13 cellular contexts compared by ENCODE assay signal in the genomic region with DNA sequence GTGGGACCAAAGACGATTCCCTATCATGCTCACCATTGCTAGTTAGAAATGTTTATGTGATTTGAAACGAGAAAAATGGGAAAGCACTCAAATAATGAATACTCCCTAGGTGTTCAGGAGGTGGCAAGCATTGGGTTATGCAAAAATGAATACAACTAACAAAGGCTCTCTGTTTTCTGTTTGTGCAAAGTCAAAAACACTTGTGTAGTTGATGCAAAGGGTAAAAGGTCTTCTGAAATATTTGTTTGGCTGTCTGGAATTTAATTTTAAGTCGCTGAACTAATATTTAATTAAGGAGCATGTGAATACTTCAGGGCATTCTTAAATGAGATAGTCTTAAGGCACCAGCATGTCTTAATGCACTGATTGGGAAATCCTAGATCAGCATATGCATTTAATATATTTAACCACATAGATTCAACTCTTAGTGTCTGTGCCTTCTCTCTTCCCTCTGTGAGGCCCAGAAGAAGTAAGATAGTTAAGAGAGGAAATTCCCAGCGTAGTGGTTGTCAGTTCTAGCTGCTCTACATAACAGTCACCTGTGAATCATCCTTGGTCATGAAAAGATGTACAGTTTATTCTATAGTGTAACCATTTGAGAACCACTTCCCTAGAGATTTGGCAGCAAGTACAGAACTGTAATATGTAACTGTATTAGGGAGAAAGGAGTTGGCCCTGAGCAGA.
A peak's percentile ranks its signal among the peaks of the same experiment; 100 is the strongest.
DNase-seq lines count a peak whose midpoint lies in the region; ATAC-seq and TF ChIP-seq lines count a peak whose summit lies in the region.
"Had no signal": no experiment of that assay in that cellular context is flagged by ENCODE, and none has a peak within 500 bp of the region (broad histone marks: within the 10 kb centered on the region; RNA-seq: fewer than 3 reads in every experiment).

No MANE protein-coding gene starts in this region.

- ATAC-seq in SK-N-SH treated with all-trans-retinoic acid at 6 μM for 48 hours (peak; percentile 90), GM18517 (IDR thresholded peaks at IDR 0.05; ENCODE audit: unreplicated experiment) (no peak)

- peak; percentile 44 for DNase-seq in A172 (ENCODE audit: low spot score)
- peak; percentile 94 for DNase-seq in ELR (ENCODE audit: low read depth)
- DNase-seq in fibroblast of the aortic adventitia (ENCODE audit: low read depth), result peak; percentile 2
- no peak for DNase-seq in NCI-H2196 (lab: John Stamatoyannopoulos, UW; ENCODE audit: unreplicated experiment)
- no peak for DNase-seq in NCI-H345 treated with DMSO at 0.1 percent for 48 hours (lab: John Stamatoyannopoulos, UW; ENCODE audit: unreplicated experiment)
- no peak for DNase-seq in DMS153 treated with DMSO at 0.1 percent for 48 hours (lab: John Stamatoyannopoulos, UW; ENCODE audit: unreplicated experiment)
- DNase-seq: activated CD4-positive, alpha-beta T cell treated with anti-CD3 and anti-CD28 coated beads for 4 hours; activated gamma-delta T cell treated with Interleukin-2 at 50 U/mL for 16 hours; head of caudate nucleus; NCI-H1105; NCI-H69 had no signal

- H3K4me3 ChIP-seq in fibroblast of the aortic adventitia (ENCODE audit: low read depth, low read length), result no peak overlapping the region

- no peak for TF ChIP-seq CTCF in fibroblast of the aortic adventitia (IDR thresholded peaks at IDR 0.05; ENCODE audit: insufficient read depth, low read length)

TF ChIP-seq in SK-N-SH treated with all-trans-retinoic acid at 6 μM for 48 hours, 23 proteins besides CTCF, POLR2A, EP300 and RAD21:
- TF ChIP-seq ZFP3 (CRISPR knock-in tag; IDR thresholded peaks at IDR 0.05) (no peak), ZNF70 (CRISPR knock-in tag; IDR thresholded peaks at IDR 0.05) (no peak), ZFP30 (CRISPR knock-in tag; IDR thresholded peaks at IDR 0.05) (no peak), ZC3H10 (CRISPR knock-in tag; IDR thresholded peaks at IDR 0.05) (no peak), CSDC2 (CRISPR knock-in tag; IDR thresholded peaks at IDR 0.05) (no peak), ARNTL (CRISPR knock-in tag; IDR thresholded peaks at IDR 0.05; ENCODE audit: borderline replicate concordance, low read depth) (no peak), OSR1 (CRISPR knock-in tag; IDR thresholded peaks at IDR 0.05) (no peak), RARB (CRISPR knock-in tag; IDR thresholded peaks at IDR 0.05) (no peak)
- TF ChIP-seq, protein P1, sequence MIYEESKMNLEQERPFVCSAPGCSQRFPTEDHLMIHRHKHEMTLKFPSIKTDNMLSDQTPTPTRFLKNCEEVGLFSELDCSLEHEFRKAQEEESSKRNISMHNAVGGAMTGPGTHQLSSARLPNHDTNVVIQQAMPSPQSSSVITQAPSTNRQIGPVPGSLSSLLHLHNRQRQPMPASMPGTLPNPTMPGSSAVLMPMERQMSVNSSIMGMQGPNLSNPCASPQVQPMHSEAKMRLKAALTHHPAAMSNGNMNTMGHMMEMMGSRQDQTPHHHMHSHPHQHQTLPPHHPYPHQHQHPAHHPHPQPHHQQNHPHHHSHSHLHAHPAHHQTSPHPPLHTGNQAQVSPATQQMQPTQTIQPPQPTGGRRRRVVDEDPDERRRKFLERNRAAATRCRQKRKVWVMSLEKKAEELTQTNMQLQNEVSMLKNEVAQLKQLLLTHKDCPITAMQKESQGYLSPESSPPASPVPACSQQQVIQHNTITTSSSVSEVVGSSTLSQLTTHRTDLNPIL (CRISPR knock-in tag; IDR thresholded peaks at IDR 0.05; ENCODE audit: low read depth), result no peak
- TF ChIP-seq, protein P2, sequence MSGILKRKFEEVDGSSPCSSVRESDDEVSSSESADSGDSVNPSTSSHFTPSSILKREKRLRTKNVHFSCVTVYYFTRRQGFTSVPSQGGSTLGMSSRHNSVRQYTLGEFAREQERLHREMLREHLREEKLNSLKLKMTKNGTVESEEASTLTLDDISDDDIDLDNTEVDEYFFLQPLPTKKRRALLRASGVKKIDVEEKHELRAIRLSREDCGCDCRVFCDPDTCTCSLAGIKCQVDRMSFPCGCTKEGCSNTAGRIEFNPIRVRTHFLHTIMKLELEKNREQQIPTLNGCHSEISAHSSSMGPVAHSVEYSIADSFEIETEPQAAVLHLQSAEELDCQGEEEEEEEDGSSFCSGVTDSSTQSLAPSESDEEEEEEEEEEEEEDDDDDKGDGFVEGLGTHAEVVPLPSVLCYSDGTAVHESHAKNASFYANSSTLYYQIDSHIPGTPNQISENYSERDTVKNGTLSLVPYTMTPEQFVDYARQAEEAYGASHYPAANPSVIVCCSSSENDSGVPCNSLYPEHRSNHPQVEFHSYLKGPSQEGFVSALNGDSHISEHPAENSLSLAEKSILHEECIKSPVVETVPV (CRISPR knock-in tag; IDR thresholded peaks at IDR 0.05), result no peak
- TF ChIP-seq, protein P3, sequence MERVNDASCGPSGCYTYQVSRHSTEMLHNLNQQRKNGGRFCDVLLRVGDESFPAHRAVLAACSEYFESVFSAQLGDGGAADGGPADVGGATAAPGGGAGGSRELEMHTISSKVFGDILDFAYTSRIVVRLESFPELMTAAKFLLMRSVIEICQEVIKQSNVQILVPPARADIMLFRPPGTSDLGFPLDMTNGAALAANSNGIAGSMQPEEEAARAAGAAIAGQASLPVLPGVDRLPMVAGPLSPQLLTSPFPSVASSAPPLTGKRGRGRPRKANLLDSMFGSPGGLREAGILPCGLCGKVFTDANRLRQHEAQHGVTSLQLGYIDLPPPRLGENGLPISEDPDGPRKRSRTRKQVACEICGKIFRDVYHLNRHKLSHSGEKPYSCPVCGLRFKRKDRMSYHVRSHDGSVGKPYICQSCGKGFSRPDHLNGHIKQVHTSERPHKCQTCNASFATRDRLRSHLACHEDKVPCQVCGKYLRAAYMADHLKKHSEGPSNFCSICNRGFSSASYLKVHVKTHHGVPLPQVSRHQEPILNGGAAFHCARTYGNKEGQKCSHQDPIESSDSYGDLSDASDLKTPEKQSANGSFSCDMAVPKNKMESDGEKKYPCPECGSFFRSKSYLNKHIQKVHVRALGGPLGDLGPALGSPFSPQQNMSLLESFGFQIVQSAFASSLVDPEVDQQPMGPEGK (CRISPR knock-in tag; IDR thresholded peaks at IDR 0.05; ENCODE audit: borderline replicate concordance), result no peak

Comparison
In these comparisons a context has a peak if more than half of its experiments do, and no peak if none do; other contexts are left out.
1. DNase-seq: peak in A172 (single experiment), ELR (single experiment) and fibroblast of the aortic adventitia (single experiment); none in NCI-H2196 (single experiment), NCI-H345 treated with DMSO at 0.1 percent for 48 hours (single experiment) and DMS153 treated with DMSO at 0.1 percent for 48 hours (single experiment).